Comparison of ENCODE assay signal across 17 cellular contexts in genomic region chr22:20952544-20953341, GRCh38. TPM values are rescaled to one million over a fixed set of nuclear protein-coding genes. Genes with fewer than 3 reads are reported as not detected.
DNase-seq lines count a peak whose midpoint lies in the region; ATAC-seq and TF ChIP-seq lines count a peak whose summit lies in the region.
"Had no signal": no experiment of that assay in that cellular context is flagged by ENCODE, and none has a peak within 500 bp of the region (broad histone marks: within the 10 kb centered on the region; RNA-seq: fewer than 3 reads in every experiment).

No MANE protein-coding gene starts in this region.

- no peaks in the 10 kb centered on the region for H3K9me3 ChIP-seq in SJCRH30 (replicated peaks)
- H3K9me3 ChIP-seq in mucosa of descending colon, result no peaks in the 10 kb centered on the region
- H3K9me3 ChIP-seq: Caco-2, left lung had no signal

- H3K4me1 Mint-ChIP-seq in stimulated activated effector memory CD8-positive, alpha-beta T cell treated with anti-CD3 and anti-CD28 coated beads, Interleukin-12 subunit alpha, Interleukin-12 subunit beta, amount 100 ng/mL, for 72 hours, result peaks cover 23% of the 10 kb centered on the region

- DNase-seq in NCI-H510A treated with DMSO at 0.1 percent for 48 hours (lab: John Stamatoyannopoulos, UW) (peak; percentile 47), NCI-H510A (lab: John Stamatoyannopoulos, UW) (no peak), SJCRH30 (peak; percentile 35 to 62), mucosa of descending colon (peak; percentile 79 to 88 (median 79)), GM19238 (ENCODE audit: insufficient read length, low spot score) (no peak)
- DNase-seq in stimulated activated effector memory CD8-positive, alpha-beta T cell treated with anti-CD3 and anti-CD28 coated beads, Interleukin-12 subunit alpha, Interleukin-12 subunit beta, amount 100 ng/mL, for 72 hours (ENCODE audit: low spot score in 2 of 2), result no peak
- DNase-seq in NK-92 treated with Interleukin-12 subunit alpha and Interleukin-12 subunit beta, amount 100 ng/mL, for 24 hours (lab: John Stamatoyannopoulos, UW), result no peak
- DNase-seq in activated CD8-positive, alpha-beta memory T cell treated with anti-CD3 and anti-CD28 coated beads for 24 hours, result no peak
- DNase-seq: activated CD4-positive, alpha-beta T cell treated with anti-CD3 and anti-CD28 coated beads for 36 hours; activated T-cell treated with anti-CD3 and anti-CD28 coated beads, Interleukin-2, amount 50 U/mL, for 1 hour; cerebellar nuclear complex; erythroblast; left lung had no signal

- intact Hi-C loops in mucosa of descending colon (cut with DNase I, micrococcal nuclease), result no loop called here

- no peak overlapping the region for H3K4me3 ChIP-seq in SJCRH30
- no peak overlapping the region for H3K4me3 ChIP-seq in mucosa of descending colon
- H3K4me3 ChIP-seq: left lung, skin epidermis had no signal

- H3K4me3 Mint-ChIP-seq in stimulated activated effector memory CD8-positive, alpha-beta T cell treated with anti-CD3 and anti-CD28 coated beads, Interleukin-12 subunit alpha, Interleukin-12 subunit beta, amount 100 ng/mL, for 72 hours, result no peak overlapping the region
- H3K4me3 Mint-ChIP-seq: activated CD4-positive, alpha-beta T cell treated with anti-CD3 and anti-CD28 coated beads for 36 hours; T-helper 1 cell treated with Interleukin-12 subunit alpha and Interleukin-12 subunit beta and Interleukin-4 antibody, amounts not matched to agents 30 μg/mL and 1 μg/mL, for 36 hours had no signal

- no peaks in the 10 kb centered on the region for H3K9me3 Mint-ChIP-seq in stimulated activated effector memory CD8-positive, alpha-beta T cell treated with anti-CD3 and anti-CD28 coated beads, Interleukin-12 subunit alpha, Interleukin-12 subunit beta, amount 100 ng/mL, for 72 hours
- H3K9me3 Mint-ChIP-seq: T-helper 1 cell treated with Interleukin-12 subunit alpha and Interleukin-12 subunit beta and Interleukin-4 antibody, amounts not matched to agents 30 μg/mL and 1 μg/mL, for 36 hours had no signal

- H3K27ac ChIP-seq in SJCRH30, result no peak overlapping the region
- H3K27ac ChIP-seq: left lung had no signal

- H3K4me1 ChIP-seq in SJCRH30 (no peaks in the 10 kb centered on the region), mucosa of descending colon (ENCODE audit: low read depth) (peaks cover 71% of the 10 kb centered on the region)

- no peak for TF ChIP-seq CTCF in mucosa of descending colon (IDR thresholded peaks at IDR 0.05)

- H3K36me3 Mint-ChIP-seq in stimulated activated effector memory CD8-positive, alpha-beta T cell treated with anti-CD3 and anti-CD28 coated beads, Interleukin-12 subunit alpha, Interleukin-12 subunit beta, amount 100 ng/mL, for 72 hours, result peaks cover 87% of the 10 kb centered on the region

- H3K27ac Mint-ChIP-seq in stimulated activated effector memory CD8-positive, alpha-beta T cell treated with anti-CD3 and anti-CD28 coated beads, Interleukin-12 subunit alpha, Interleukin-12 subunit beta, amount 100 ng/mL, for 72 hours, result peak overlapping the region; percentile 24
- H3K27ac Mint-ChIP-seq: activated CD4-positive, alpha-beta T cell treated with anti-CD3 and anti-CD28 coated beads for 36 hours; T-helper 1 cell treated with Interleukin-12 subunit alpha and Interleukin-12 subunit beta and Interleukin-4 antibody, amounts not matched to agents 30 μg/mL and 1 μg/mL, for 36 hours had no signal

- peak; percentile 55 for ATAC-seq in mucosa of descending colon
- ATAC-seq in stimulated activated effector memory CD8-positive, alpha-beta T cell treated with anti-CD3 and anti-CD28 coated beads, Interleukin-12 subunit alpha, Interleukin-12 subunit beta, amount 100 ng/mL, for 72 hours, result no peak
- ATAC-seq: activated CD4-positive, alpha-beta T cell treated with anti-CD3 and anti-CD28 coated beads for 36 hours; left lung had no signal

- no peaks in the 10 kb centered on the region for H3K27me3 ChIP-seq in SJCRH30

- H3K36me3 ChIP-seq in SJCRH30, result peaks cover 50% of the 10 kb centered on the region
- peaks cover 5% of the 10 kb centered on the region for H3K36me3 ChIP-seq in mucosa of descending colon (ENCODE audit: low read depth)

RNA-seq across cellular contexts. Expression of gene AIFM3, which starts 14.3 kb away (rescaled TPM):
- 0.20 TPM in 1 of 2 replicates, not detected in the other for total RNA-seq in SJCRH30 (2014; rRNA removed; shearing (Covaris generic))
- 100 to 1,000 TPM in 2 of 3 donors, 10 to 100 TPM in 1; 73.1 to 239 (median 181) TPM for total RNA-seq in mucosa of descending colon
- total RNA-seq: A673 had no signal

RNA-seq across cellular contexts. Expression of gene LZTR1, which starts 29.4 kb away (rescaled TPM):
- 24.5 and 39.9 TPM in 2 replicates for total RNA-seq in SJCRH30 (2014; rRNA removed; shearing (Covaris generic))
- 10 to 100 TPM; 42.9 to 71.3 (median 43.6) TPM for total RNA-seq in mucosa of descending colon

RNA-seq across cellular contexts. Expression of gene CRKL, which starts 35.5 kb away (rescaled TPM):
- total RNA-seq in SJCRH30 (2014; rRNA removed; shearing (Covaris generic)), result 81.7 and 85.6 TPM in 2 replicates
- 10 to 100 TPM; 48.7 to 63.4 (median 55.3) TPM for total RNA-seq in mucosa of descending colon

RNA-seq across cellular contexts. Expression of gene THAP7, which starts 49.2 kb away (rescaled TPM):
- 42.1 and 47.8 TPM in 2 replicates for total RNA-seq in SJCRH30 (2014; rRNA removed; shearing (Covaris generic))
- total RNA-seq in mucosa of descending colon, result 10 to 100 TPM; 16.8 to 27.8 (median 19.8) TPM

Comparison
In these comparisons a context has a peak if more than half of its experiments do, and no peak if none do; other contexts are left out.
1. DNase-seq: peak in NCI-H510A treated with DMSO at 0.1 percent for 48 hours (single experiment), SJCRH30 (2 of 2) and mucosa of descending colon (3 of 3); none in NCI-H510A (single experiment), stimulated activated effector memory CD8-positive, alpha-beta T cell treated with anti-CD3 and anti-CD28 coated beads, Interleukin-12 subunit alpha, Interleukin-12 subunit beta, amount 100 ng/mL, for 72 hours (0 of 2), NK-92 treated with Interleukin-12 subunit alpha and Interleukin-12 subunit beta, amount 100 ng/mL, for 24 hours (single experiment), activated CD8-positive, alpha-beta memory T cell treated with anti-CD3 and anti-CD28 coated beads for 24 hours (single experiment) and GM19238 (single experiment).
2. RNA of gene AIFM3, which starts 14.3 kb away (total RNA-seq): 73.1 to 239 TPM in mucosa of descending colon; 0.20 TPM in SJCRH30; every median in the first group is over 10 times any median in the second.